In the genomic region with DNA sequence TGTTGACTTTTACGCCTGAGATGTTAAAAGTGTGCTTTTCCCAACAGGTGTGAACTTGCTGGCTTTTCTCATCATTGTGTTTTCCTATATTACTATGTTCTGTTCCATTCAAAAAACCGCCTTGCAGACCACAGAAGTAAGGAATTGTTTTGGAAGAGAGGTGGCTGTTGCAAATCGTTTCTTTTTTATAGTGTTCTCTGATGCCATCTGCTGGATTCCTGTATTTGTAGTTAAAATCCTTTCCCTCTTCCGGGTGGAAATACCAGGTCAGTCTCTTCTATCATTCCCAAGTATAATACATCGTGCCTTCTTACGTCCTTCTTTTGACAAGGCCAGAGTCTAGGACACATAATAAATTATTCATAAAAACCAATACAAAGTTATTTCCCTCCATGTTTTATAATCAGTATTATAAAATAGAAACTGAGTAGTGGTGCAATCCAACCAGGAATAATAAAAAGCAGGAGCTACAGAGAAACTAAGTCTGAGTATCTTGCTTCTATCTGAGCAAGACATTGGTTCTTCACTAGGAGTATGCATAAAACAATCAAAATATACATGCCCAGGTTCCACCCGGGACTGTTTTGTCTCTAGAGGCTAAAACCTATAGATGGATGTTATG, we compare ENCODE assay signal across 10 cellular contexts. TPM values are rescaled to one million over a fixed set of nuclear protein-coding genes. Genes with fewer than 3 reads are reported as not detected.
DNase-seq lines count a peak whose midpoint lies in the region; ATAC-seq, FAIRE-seq and TF ChIP-seq lines count a peak whose summit lies in the region.
"Had no signal": no experiment of that assay in that cellular context is flagged by ENCODE, and none has a peak within 500 bp of the region (broad histone marks: within the 10 kb centered on the region; RNA-seq: fewer than 3 reads in every experiment).

No MANE protein-coding gene starts in this region.

- WGBS in small intestine, 3 donors, result 27 to 34% (median 31%) methylated on average over 7 of the region's 7 CpGs

- no peaks in the 10 kb centered on the region for H3F3A ChIP-seq in PC-9 (ENCODE audit: insufficient read depth, low read depth)

- H3K27ac ChIP-seq in PC-9 (no peak overlapping the region), small intestine (ENCODE audit: low read depth in 1 of 2, low read length in 1 of 2) (no peak overlapping the region)
- H3K27ac ChIP-seq: BLaER1 had no signal

- CTCF ChIA-PET in PC-9 (lab: Charles Lee), result interaction anchor here (0.7 kb wide), 1 partner anchor 826 kb away, joined by 3 read pairs; no protein-coding TSS in a partner anchor

- no peak for ATAC-seq in HG03095 (IDR thresholded peaks at IDR 0.05; ENCODE audit: unreplicated experiment)

- H3K4me3 ChIP-seq in PC-9, result no peak overlapping the region
- no peak overlapping the region for H3K4me3 ChIP-seq in fibroblast of the aortic adventitia (ENCODE audit: low read depth, low read length)
- no peak overlapping the region for H3K4me3 ChIP-seq in small intestine (ENCODE audit: low read depth in 1 of 2, low read length in 2 of 2)
- H3K4me3 ChIP-seq: BLaER1 had no signal

- no peaks in the 10 kb centered on the region for H3K79me2 ChIP-seq in PC-9 (ENCODE audit: low read depth)

- no peaks in the 10 kb centered on the region for H4K20me1 ChIP-seq in PC-9 (ENCODE audit: insufficient read depth)
- H4K20me1 ChIP-seq: BLaER1 had no signal

- no peaks in the 10 kb centered on the region for H3K36me3 ChIP-seq in PC-9 (ENCODE audit: low read depth)
- no peaks in the 10 kb centered on the region for H3K36me3 ChIP-seq in small intestine (ENCODE audit: control insufficient read depth in 2 of 2, insufficient read depth in 2 of 2, low read length in 2 of 2)
- H3K36me3 ChIP-seq: BLaER1 had no signal

- FAIRE-seq in small intestine (lab: Jason Lieb, UNC), result no peak

- peak overlapping the region; percentile 9; the same call in 1 of the 2 replicates for H3K4me2 ChIP-seq in PC-9
- H3K4me2 ChIP-seq: BLaER1 had no signal

- peaks cover 6% of the 10 kb centered on the region; the same call in 1 of the 2 replicates for H3K27me3 ChIP-seq in PC-9 (ENCODE audit: insufficient read depth, low read depth)
- H3K27me3 ChIP-seq in small intestine (ENCODE audit: control insufficient read depth in 2 of 2, insufficient read depth in 2 of 2, low read length in 2 of 2), result no peaks in the 10 kb centered on the region
- H3K27me3 ChIP-seq: BLaER1 had no signal

- no peak overlapping the region for H2AFZ ChIP-seq in PC-9

- H3K9me3 ChIP-seq in PC-9 (ENCODE audit: insufficient read depth, low read depth) (peaks cover 5% of the 10 kb centered on the region; the same call in 1 of the 2 replicates), small intestine (ENCODE audit: control insufficient read depth, low read depth) (no peaks in the 10 kb centered on the region)
- H3K9me3 ChIP-seq: BLaER1 had no signal

- H3K9me2 ChIP-seq in PC-9 (ENCODE audit: insufficient read depth), result no peaks in the 10 kb centered on the region

- intact Hi-C loops in PC-9 (cut with micrococcal nuclease; ENCODE audit: unreplicated experiment), result no loop called here

- DNase-seq in DMS79 treated with DMSO at 0.1 percent for 48 hours (lab: John Stamatoyannopoulos, UW) (peak; percentile 26), DMS79 (lab: John Stamatoyannopoulos, UW) (no peak), PC-9 (no peak), fibroblast of the aortic adventitia (ENCODE audit: low read depth) (peak; percentile 79), small intestine (peak; percentile 12), NOMO-1 treated with DMSO at 0.1 percent for 48 hours (lab: John Stamatoyannopoulos, UW; ENCODE audit: unreplicated experiment) (no peak)
- DNase-seq in stimulated activated CD4-positive, alpha-beta T cell treated with anti-CD3 and anti-CD28 coated beads, Interleukin-2, amount 100 ng/mL, for 24 hours, result no peak
- DNase-seq: NCI-H2029 treated with DMSO at 0.1 percent for 48 hours had no signal

- POLR2A ChIA-PET in PC-9 (lab: Charles Lee; ENCODE audit: unreplicated experiment), result no interaction called here

- H3K4me1 ChIP-seq in PC-9 (replicated peaks; ENCODE audit: insufficient read depth), result no peaks in the 10 kb centered on the region
- H3K4me1 ChIP-seq in small intestine (ENCODE audit: control insufficient read depth in 2 of 2, insufficient read depth in 1 of 2, low read depth in 1 of 2, low read length in 1 of 2), result no peaks in the 10 kb centered on the region

- BruUV-seq in PC-9 (replicated peaks; lab: Mats Ljungman, UMichigan), result no TSS peak

- TF ChIP-seq CTCF in PC-9 (conservative IDR thresholded peaks at IDR 0.05) (peak; percentile 48; the same call in 1 of the 2 replicates), fibroblast of the aortic adventitia (IDR thresholded peaks at IDR 0.05; ENCODE audit: insufficient read depth, low read length) (peak; percentile 50)

RNA-seq across cellular contexts. Expression of a gene that starts 57.9 kb away (rescaled TPM):
- not detected in 2 replicates for total RNA-seq in PC-9 (2021)
- not detected in 2 replicates for total RNA-seq in fibroblast of the aortic adventitia (ENCODE audit: low replicate concordance)
- not detected for polyA plus RNA-seq in small intestine

Comparison
In these comparisons a context has a peak if more than half of its experiments do, and no peak if none do; other contexts are left out.
1. DNase-seq: peak in DMS79 treated with DMSO at 0.1 percent for 48 hours (single experiment), fibroblast of the aortic adventitia (single experiment) and small intestine (single experiment); none in DMS79 (single experiment), PC-9 (0 of 2), NOMO-1 treated with DMSO at 0.1 percent for 48 hours (single experiment) and stimulated activated CD4-positive, alpha-beta T cell treated with anti-CD3 and anti-CD28 coated beads, Interleukin-2, amount 100 ng/mL, for 24 hours (0 of 2).